10 cellular contexts compared by ENCODE assay signal in the genomic region with DNA sequence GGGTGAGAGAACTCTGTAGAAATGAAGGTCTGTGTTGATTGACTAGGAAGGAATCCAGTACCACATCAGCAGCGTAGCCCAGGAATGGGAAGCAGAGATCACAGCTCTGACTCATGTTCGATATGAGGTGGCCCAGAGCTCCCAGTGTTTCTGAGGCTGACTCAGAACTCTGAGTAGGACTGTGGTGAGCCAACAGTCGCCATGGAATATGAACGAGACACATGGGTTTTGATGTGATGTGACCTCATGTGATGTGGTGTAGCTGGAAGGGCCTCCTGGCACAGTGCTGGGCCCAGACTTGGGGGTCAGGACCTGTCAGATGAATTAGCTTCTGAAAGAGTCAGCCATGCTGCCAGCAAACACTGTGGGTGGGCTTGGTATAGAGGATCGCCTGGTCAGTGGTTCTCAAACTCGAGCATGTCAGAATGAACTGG.
DNase-seq lines count a peak whose midpoint lies in the region; ATAC-seq and TF ChIP-seq lines count a peak whose summit lies in the region.
"Had no signal": no experiment of that assay in that cellular context is flagged by ENCODE, and none has a peak within 500 bp of the region (broad histone marks: within the 10 kb centered on the region; RNA-seq: fewer than 3 reads in every experiment).

No MANE protein-coding gene starts in this region.

- H3K9me3 ChIP-seq in fibroblast of lung (ENCODE audit: control insufficient read depth, insufficient read depth, low read depth, low read length): no peaks in the 10 kb centered on the region
- H3K9me3 ChIP-seq: BLaER1 treated with 17β-estradiol and CSF1 and Interleukin-3, amounts not matched to agents 10 nM and 100 nM had no signal

- H2AFZ ChIP-seq in fibroblast of lung (ENCODE audit: low read length): no peak overlapping the region

- TF ChIP-seq CTCF in activated CD8-positive, alpha-beta T cell treated with anti-CD3 and anti-CD28 coated beads for 36 hours (IDR thresholded peaks at IDR 0.05): no peak
- TF ChIP-seq CTCF in fibroblast of lung (conservative IDR thresholded peaks at IDR 0.05 in 1 of 2, IDR thresholded peaks at IDR 0.05 in 1 of 2; ENCODE audit: low read depth in 1 of 2, low read length in 2 of 2): no peak

- H3K4me3 Mint-ChIP-seq in activated CD8-positive, alpha-beta T cell treated with anti-CD3 and anti-CD28 coated beads for 36 hours: no peak overlapping the region
- H3K4me3 Mint-ChIP-seq in activated CD8-positive, alpha-beta T cell treated with anti-CD3 and anti-CD28 coated beads, Interleukin-2, amount 10 ng/mL, durations not matched to agents 7 days and 5 days: no peak overlapping the region

- CTCF ChIA-PET in activated CD8-positive, alpha-beta T cell treated with anti-CD3 and anti-CD28 coated beads for 36 hours (lab: Charles Lee): interaction anchor here (2.8 to 3.6 kb wide), 2 partner anchors 10 to 15 kb away, joined by 14 to 21 read pairs; no protein-coding TSS in a partner anchor
- CTCF ChIA-PET in activated CD8-positive, alpha-beta T cell treated with anti-CD3 and anti-CD28 coated beads, Interleukin-2, amount 10 ng/mL, durations not matched to agents 7 days and 5 days (lab: Charles Lee): interaction anchor here (2.2 kb wide), 1 partner anchor 15 kb away, joined by 11 read pairs; no protein-coding TSS in a partner anchor

- H3K4me3 ChIP-seq in fibroblast of lung (replicated peaks in 1 of 4; ENCODE audit: control extremely low read depth in 1 of 4, insufficient read depth in 1 of 4, low read depth in 3 of 4, low read length in 4 of 4): no peak overlapping the region
- H3K4me3 ChIP-seq: BLaER1 treated with 17β-estradiol and CSF1 and Interleukin-3, amounts not matched to agents 10 nM and 100 nM; SK-N-MC had no signal

- DNase-seq in activated CD8-positive, alpha-beta T cell treated with anti-CD3 and anti-CD28 coated beads for 36 hours: peak; percentile 17
- DNase-seq in activated CD8-positive, alpha-beta T cell treated with anti-CD3 and anti-CD28 coated beads, Interleukin-2, amount 10 ng/mL, durations not matched to agents 7 days and 5 days: no peak
- DNase-seq in RKO (ENCODE audit: low spot score): peak; percentile 92
- peak; percentile 94 to 99 for DNase-seq in fibroblast of lung (ENCODE audit: low read depth in 2 of 2)
- DNase-seq in stimulated activated CD8-positive, alpha-beta memory T cell treated with anti-CD3 and anti-CD28 coated beads, Interleukin-15, amount 100 ng/mL, for 48 hours (ENCODE audit: low read depth in 2 of 2): peak; percentile 16 to 25
- no peak for DNase-seq in NCI-H748 treated with DMSO at 0.1 percent for 48 hours (lab: John Stamatoyannopoulos, UW)

- H3K4me1 Mint-ChIP-seq in activated CD8-positive, alpha-beta T cell treated with anti-CD3 and anti-CD28 coated beads for 36 hours (ENCODE audit: low read depth): peaks cover 3% of the 10 kb centered on the region
- no peaks in the 10 kb centered on the region for H3K4me1 Mint-ChIP-seq in activated CD8-positive, alpha-beta T cell treated with anti-CD3 and anti-CD28 coated beads, Interleukin-2, amount 10 ng/mL, durations not matched to agents 7 days and 5 days (ENCODE audit: low read depth)

- ATAC-seq in activated CD8-positive, alpha-beta T cell treated with anti-CD3 and anti-CD28 coated beads for 36 hours: peak; percentile 75
- no peak for ATAC-seq in activated CD8-positive, alpha-beta T cell treated with anti-CD3 and anti-CD28 coated beads, Interleukin-2, amount 10 ng/mL, durations not matched to agents 7 days and 5 days
- ATAC-seq in GM21528 (IDR thresholded peaks at IDR 0.05; ENCODE audit: low FRiP score, unreplicated experiment) (no peak), HG02938 (IDR thresholded peaks at IDR 0.05; ENCODE audit: unreplicated experiment) (no peak)

- intact Hi-C loops in activated CD8-positive, alpha-beta T cell treated with anti-CD3 and anti-CD28 coated beads for 36 hours (cut with micrococcal nuclease): no loop called here

- H3K4me1 ChIP-seq in fibroblast of lung (ENCODE audit: control insufficient read depth, extremely low read depth, insufficient read depth, low read length): peaks cover 13% of the 10 kb centered on the region

- no peak overlapping the region for H3K9ac ChIP-seq in fibroblast of lung (ENCODE audit: insufficient read depth, low read length)
- H3K9ac ChIP-seq: BLaER1 treated with 17β-estradiol and CSF1 and Interleukin-3, amounts not matched to agents 10 nM and 100 nM had no signal

- no peaks in the 10 kb centered on the region for H3K36me3 ChIP-seq in fibroblast of lung (ENCODE audit: control insufficient read depth, insufficient read depth, low read length)
- H3K36me3 ChIP-seq: BLaER1 treated with 17β-estradiol and CSF1 and Interleukin-3, amounts not matched to agents 10 nM and 100 nM had no signal

- POLR2A ChIA-PET in activated CD8-positive, alpha-beta T cell treated with anti-CD3 and anti-CD28 coated beads for 36 hours (lab: Charles Lee): no interaction called here
- POLR2A ChIA-PET in activated CD8-positive, alpha-beta T cell treated with anti-CD3 and anti-CD28 coated beads, Interleukin-2, amount 10 ng/mL, durations not matched to agents 7 days and 5 days (lab: Charles Lee): no interaction called here

- H3K4me2 ChIP-seq in fibroblast of lung (ENCODE audit: extremely low read depth, insufficient read depth, low read length): no peak overlapping the region
- H3K4me2 ChIP-seq: BLaER1 treated with 17β-estradiol and CSF1 and Interleukin-3, amounts not matched to agents 10 nM and 100 nM had no signal

- no peaks in the 10 kb centered on the region for H3K9me3 Mint-ChIP-seq in activated CD8-positive, alpha-beta T cell treated with anti-CD3 and anti-CD28 coated beads for 36 hours
- H3K9me3 Mint-ChIP-seq in activated CD8-positive, alpha-beta T cell treated with anti-CD3 and anti-CD28 coated beads, Interleukin-2, amount 10 ng/mL, durations not matched to agents 7 days and 5 days (ENCODE audit: insufficient read depth): no peaks in the 10 kb centered on the region

- no peaks in the 10 kb centered on the region for H3K27me3 ChIP-seq in fibroblast of lung (ENCODE audit: control insufficient read depth, insufficient read depth, low read length)
- H3K27me3 ChIP-seq: BLaER1 treated with 17β-estradiol and CSF1 and Interleukin-3, amounts not matched to agents 10 nM and 100 nM had no signal

- no peaks in the 10 kb centered on the region for H3K79me2 ChIP-seq in fibroblast of lung (ENCODE audit: control insufficient read depth, insufficient read depth, low read length)

- H3K27me3 Mint-ChIP-seq in activated CD8-positive, alpha-beta T cell treated with anti-CD3 and anti-CD28 coated beads for 36 hours: peaks cover 3% of the 10 kb centered on the region
- H3K27me3 Mint-ChIP-seq in activated CD8-positive, alpha-beta T cell treated with anti-CD3 and anti-CD28 coated beads, Interleukin-2, amount 10 ng/mL, durations not matched to agents 7 days and 5 days (ENCODE audit: low read depth): peaks cover 7% of the 10 kb centered on the region

- H4K20me1 ChIP-seq in fibroblast of lung (ENCODE audit: control insufficient read depth, extremely low read depth, insufficient read depth, low read length): no peaks in the 10 kb centered on the region
- H4K20me1 ChIP-seq: BLaER1 treated with 17β-estradiol and CSF1 and Interleukin-3, amounts not matched to agents 10 nM and 100 nM had no signal

- no peaks in the 10 kb centered on the region for H3K36me3 Mint-ChIP-seq in activated CD8-positive, alpha-beta T cell treated with anti-CD3 and anti-CD28 coated beads for 36 hours (ENCODE audit: low read depth)
- no peaks in the 10 kb centered on the region for H3K36me3 Mint-ChIP-seq in activated CD8-positive, alpha-beta T cell treated with anti-CD3 and anti-CD28 coated beads, Interleukin-2, amount 10 ng/mL, durations not matched to agents 7 days and 5 days (ENCODE audit: low read depth)

- H3K27ac Mint-ChIP-seq in activated CD8-positive, alpha-beta T cell treated with anti-CD3 and anti-CD28 coated beads for 36 hours: no peak overlapping the region
- H3K27ac Mint-ChIP-seq in activated CD8-positive, alpha-beta T cell treated with anti-CD3 and anti-CD28 coated beads, Interleukin-2, amount 10 ng/mL, durations not matched to agents 7 days and 5 days: no peak overlapping the region

- H3K27ac ChIP-seq in fibroblast of lung (ENCODE audit: insufficient read depth, low read length): peak overlapping the region; percentile 67
- H3K27ac ChIP-seq: BLaER1 treated with 17β-estradiol and CSF1 and Interleukin-3, amounts not matched to agents 10 nM and 100 nM; SK-N-MC had no signal

Comparison
In these comparisons a context has a peak if more than half of its experiments do, and no peak if none do; other contexts are left out.
1. DNase-seq: peak in activated CD8-positive, alpha-beta T cell treated with anti-CD3 and anti-CD28 coated beads for 36 hours (single experiment), RKO (single experiment), fibroblast of lung (2 of 2) and stimulated activated CD8-positive, alpha-beta memory T cell treated with anti-CD3 and anti-CD28 coated beads, Interleukin-15, amount 100 ng/mL, for 48 hours (2 of 2); none in activated CD8-positive, alpha-beta T cell treated with anti-CD3 and anti-CD28 coated beads, Interleukin-2, amount 10 ng/mL, durations not matched to agents 7 days and 5 days (single experiment) and NCI-H748 treated with DMSO at 0.1 percent for 48 hours (single experiment).